Comparison of ENCODE assay signal across 14 cellular contexts in the genomic region with DNA sequence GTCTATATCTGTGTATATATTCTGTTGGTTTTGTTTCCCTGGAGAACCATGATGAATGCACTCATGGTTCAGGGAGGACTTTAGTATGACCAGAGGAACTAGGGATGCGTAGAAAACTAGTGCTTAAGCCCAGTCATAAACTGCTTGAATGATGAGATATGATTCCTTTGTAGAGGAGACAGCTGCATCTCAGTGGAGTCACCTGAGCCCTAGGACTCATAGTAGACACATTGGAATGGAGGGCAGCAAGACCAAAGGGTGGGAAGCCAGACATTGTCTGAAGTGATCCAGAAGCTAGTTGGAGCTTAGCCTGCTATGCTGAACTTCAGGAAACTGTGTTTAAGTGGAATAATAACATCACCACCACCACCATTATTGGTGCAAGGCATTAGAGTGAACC.
"Had no signal": no experiment of that assay in that cellular context is flagged by ENCODE, and none has a peak within 500 bp of the region (broad histone marks: within the 10 kb centered on the region; RNA-seq: fewer than 3 reads in every experiment).

No MANE protein-coding gene starts in this region.

- H3K9ac ChIP-seq: SK-N-SH had no signal

- H3K4me1 ChIP-seq: prostate gland had no signal

- H3K4me3 ChIP-seq: cardiac muscle cell, esophagus muscularis mucosa, prostate gland, right lobe of liver, vagina had no signal

- H3K36me3 ChIP-seq: cardiac muscle cell, esophagus muscularis mucosa, prostate gland, right lobe of liver, vagina had no signal

- H3K27me3 ChIP-seq: cardiac muscle cell, esophagus muscularis mucosa, right lobe of liver, vagina had no signal

- H3K4me2 ChIP-seq: SK-N-SH had no signal

- H3K9me3 ChIP-seq: esophagus muscularis mucosa, prostate gland, right lobe of liver, SK-N-SH, vagina had no signal

- H3K27ac ChIP-seq: cardiac muscle cell, esophagus muscularis mucosa, prostate gland, right lobe of liver, vagina had no signal

- ATAC-seq: activated T-cell treated with anti-CD3 and anti-CD28 coated beads, Interleukin-2, amount 50 U/mL, for 4 hours; right lobe of liver; T-cell had no signal

- DNase-seq: activated CD4-positive, alpha-beta memory T cell treated with anti-CD3 and anti-CD28 coated beads, Interleukin-2, amount 10 ng/mL, durations not matched to agents 7 days and 5 days; activated effector memory CD4-positive, alpha-beta T cell treated with Interleukin-2 at 50 U/mL for 16 hours; activated naive CD4-positive, alpha-beta T cell treated with anti-CD3 and anti-CD28 coated beads, Interleukin-2, amount 50 U/mL, for 16 hours; activated T-cell treated with anti-CD3 and anti-CD28 coated beads, Interleukin-2, amount 50 U/mL, for 4 hours; glutamatergic neuron; immature natural killer cell; right lobe of liver; SK-N-SH; stimulated activated CD4-positive, alpha-beta T cell treated with anti-CD3 and anti-CD28 coated beads, Interleukin-1b, Interleukin-23, amount 100 ng/mL, for 48 hours; T-cell had no signal

- H3K9me2 ChIP-seq: SK-N-SH had no signal
